Comparison of ENCODE assay signal across 10 cellular contexts in the genomic region with DNA sequence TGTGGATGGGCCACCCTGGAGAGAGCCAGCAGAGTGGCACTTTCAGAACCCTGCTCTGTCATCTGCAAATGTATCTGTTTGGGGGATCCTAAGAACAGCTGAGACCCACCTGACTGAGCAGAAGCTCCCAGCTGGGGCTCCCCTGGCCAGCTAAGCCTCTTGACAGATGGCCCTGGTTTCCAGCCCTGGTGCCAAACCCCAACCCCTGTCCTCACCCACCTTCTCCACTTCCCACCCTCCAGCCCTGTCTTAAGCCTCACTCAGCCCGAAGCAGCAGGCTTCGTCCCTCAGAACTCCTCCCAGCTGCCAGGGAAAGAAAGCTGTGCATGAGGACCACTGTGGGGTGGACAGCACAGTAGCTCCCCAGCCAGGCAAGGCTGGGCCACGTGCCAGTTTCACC. TPM values are rescaled to one million over a fixed set of nuclear protein-coding genes. Genes with fewer than 3 reads are reported as not detected.
"Had no signal": no experiment of that assay in that cellular context is flagged by ENCODE, and none has a peak within 500 bp of the region (broad histone marks: within the 10 kb centered on the region; RNA-seq: fewer than 3 reads in every experiment).

No MANE protein-coding gene starts in this region.

- H3K4me3 ChIP-seq: K562 had no signal

- H3K27ac ChIP-seq: HL-60, KMS-11 had no signal

- H3K9me3 Mint-ChIP-seq: IgD-negative memory B cell had no signal

- DNase-seq: IMR-90, KBM-7, KG1 had no signal

- H3K27ac Mint-ChIP-seq: IgD-negative memory B cell had no signal

- H3K4me1 Mint-ChIP-seq: IgD-negative memory B cell had no signal

- H3K4me3 Mint-ChIP-seq: IgD-negative memory B cell had no signal

RNA-seq across cellular contexts. Expression of a gene that starts 3.5 kb away (rescaled TPM):
- total RNA-seq: HepG2, HT-29, HT1080, IMR-90, K562 had no signal
- polyA plus RNA-seq: HepG2, IgD-negative memory B cell, IMR-90 had no signal

RNA-seq across cellular contexts. Expression of a gene that starts 11.4 kb away (rescaled TPM):
- total RNA-seq: HepG2, HT-29, IMR-90, K562 had no signal
- polyA plus RNA-seq: IgD-negative memory B cell, IMR-90 had no signal

RNA-seq across cellular contexts. Expression of a gene that starts 37.2 kb away (rescaled TPM):
- total RNA-seq: HepG2, HT1080, IMR-90, K562 had no signal
- polyA plus RNA-seq: HepG2, IgD-negative memory B cell, IMR-90 had no signal

RNA-seq across cellular contexts. Expression of a gene that starts 47.2 kb away (rescaled TPM):
- polyA plus RNA-seq: IgD-negative memory B cell had no signal

RNA-seq across cellular contexts. Expression of a gene that starts 49.0 kb away (rescaled TPM):
- polyA plus RNA-seq: IgD-negative memory B cell had no signal
